ENCODE assay signal across 8 cellular contexts in the genomic region with DNA sequence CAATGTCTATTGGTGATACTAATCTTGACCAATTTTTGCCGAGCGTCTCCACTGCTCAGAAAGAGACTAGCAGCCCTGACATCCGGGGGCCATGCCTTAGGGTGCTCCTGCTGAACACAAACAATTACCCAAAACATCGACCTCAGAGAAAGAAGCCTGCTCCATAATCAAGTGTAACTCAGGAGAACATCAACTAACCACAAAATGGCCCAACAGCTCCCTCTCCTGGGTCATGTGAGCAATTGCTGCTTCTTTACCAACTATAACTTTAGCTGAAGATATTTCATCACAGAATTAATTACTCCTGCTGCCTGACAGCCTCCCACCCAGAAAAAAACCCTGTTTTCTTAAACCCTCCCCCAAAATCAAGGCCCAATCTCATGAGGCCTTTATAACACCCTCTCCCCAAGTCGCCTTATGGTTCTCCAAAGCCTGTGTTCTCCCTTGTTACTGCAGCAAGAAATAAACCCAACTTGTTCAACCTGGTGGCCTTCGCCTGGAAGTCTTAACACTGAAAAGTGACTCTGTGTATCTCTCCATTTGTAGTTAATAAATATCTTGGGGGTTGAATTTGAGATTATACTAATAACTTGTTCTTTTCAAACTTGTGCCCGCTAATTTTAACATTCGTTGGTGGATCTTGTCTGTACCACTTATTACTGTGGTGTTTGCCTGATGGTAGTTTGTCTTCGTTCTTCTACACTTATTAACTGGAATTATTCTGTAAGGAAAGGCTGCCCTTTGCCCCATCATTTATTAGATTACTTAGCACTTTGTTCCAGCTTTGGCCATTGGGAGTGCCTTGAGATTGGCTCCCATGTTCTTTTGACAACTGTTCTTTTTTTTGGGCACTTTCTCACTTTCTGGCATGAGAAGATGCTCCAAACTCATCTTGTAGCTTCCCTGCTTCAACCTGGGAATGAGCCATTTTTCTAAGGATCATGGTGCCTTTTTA. TPM values are rescaled to one million over a fixed set of nuclear protein-coding genes. Genes with fewer than 3 reads are reported as not detected.
DNase-seq lines count a peak whose midpoint lies in the region; ATAC-seq and TF ChIP-seq lines count a peak whose summit lies in the region.

No MANE protein-coding gene starts in this region.

- intact Hi-C loops in activated CD4-positive, alpha-beta T cell treated with anti-CD3 and anti-CD28 coated beads, Interleukin-2, amount 10 ng/mL, durations not matched to agents 24 days and 14 days (cut with micrococcal nuclease) = loop anchor here (1.0 to 5.0 kb wide), 5 partner anchors 24 to 548 kb away; no protein-coding TSS in a partner anchor
- intact Hi-C loops in right lobe of liver (cut with DNase I) = loop anchor here (10.0 kb wide), 2 partner anchors 162 to 282 kb away; partner anchors contain the start of gene MYO1G (in 2 of the 2)

- H3K4me3 Mint-ChIP-seq in activated CD4-positive, alpha-beta T cell treated with anti-CD3 and anti-CD28 coated beads, Interleukin-2, amount 10 ng/mL, durations not matched to agents 24 days and 14 days = no peak overlapping the region

- DNase-seq in NCI-H526 (lab: John Stamatoyannopoulos, UW) (peak; percentile 68 to 75), coronary artery (ENCODE audit: low spot score) (no peak), right lobe of liver (peak in 1 of 3 donors; percentile 64)
- DNase-seq in activated CD4-positive, alpha-beta T cell treated with anti-CD3 and anti-CD28 coated beads, Interleukin-2, amount 10 ng/mL, durations not matched to agents 24 days and 14 days = peak; percentile 91
- DNase-seq in stimulated activated CD4-positive, alpha-beta T cell treated with anti-CD3 and anti-CD28 coated beads, TNF-alpha, amount 100 ng/mL, for 1 hour (ENCODE audit: low read depth in 3 of 3, low spot score in 1 of 3) = peak; percentile 29 to 46 (median 36)

- no peak overlapping the region for H3K27ac Mint-ChIP-seq in activated CD4-positive, alpha-beta T cell treated with anti-CD3 and anti-CD28 coated beads, Interleukin-2, amount 10 ng/mL, durations not matched to agents 24 days and 14 days

- WGBS in right lobe of liver (ENCODE audit: insufficient coverage, low coverage, low lambda C conversion rate, missing lambda C conversion rate) = 38% methylated on average over 9 of the region's 9 CpGs

- no peaks in the 10 kb centered on the region for H3K9me3 Mint-ChIP-seq in activated CD4-positive, alpha-beta T cell treated with anti-CD3 and anti-CD28 coated beads, Interleukin-2, amount 10 ng/mL, durations not matched to agents 24 days and 14 days

- peaks cover 4% of the 10 kb centered on the region; the same call in 1 of the 2 replicates for H3F3A ChIP-seq in DOHH2 (ENCODE audit: control insufficient read depth, insufficient read depth)

- ATAC-seq in HG03378 (IDR thresholded peaks at IDR 0.05; ENCODE audit: unreplicated experiment) (peak; percentile 68), right lobe of liver (peak; percentile 77 to 92 (median 88)), GM18873 (IDR thresholded peaks at IDR 0.05; ENCODE audit: low FRiP score, unreplicated experiment) (no peak)

- H3K4me1 Mint-ChIP-seq in activated CD4-positive, alpha-beta T cell treated with anti-CD3 and anti-CD28 coated beads, Interleukin-2, amount 10 ng/mL, durations not matched to agents 24 days and 14 days = peaks cover 16% of the 10 kb centered on the region

- H3K4me2 ChIP-seq in DOHH2 (ENCODE audit: low read length) = peak overlapping the region; percentile 8; the same call in 1 of the 2 replicates

- peaks cover 7% of the 10 kb centered on the region; the same call in 1 of the 2 replicates for H3K9me3 ChIP-seq in DOHH2 (ENCODE audit: control insufficient read depth, insufficient read depth, low read length)
- H3K9me3 ChIP-seq in right lobe of liver = no peaks in the 10 kb centered on the region

- no peak for TF ChIP-seq POLR2A in right lobe of liver (IDR thresholded peaks at IDR 0.05)

- no peak overlapping the region for H3K4me3 ChIP-seq in DOHH2 (ENCODE audit: low read length)
- H3K4me3 ChIP-seq in coronary artery = no peak overlapping the region
- no peak overlapping the region for H3K4me3 ChIP-seq in right lobe of liver

- no peaks in the 10 kb centered on the region for H4K20me1 ChIP-seq in DOHH2 (ENCODE audit: control insufficient read depth, insufficient read depth, low read depth, low read length)

- H3K4me1 ChIP-seq in DOHH2 (ENCODE audit: control insufficient read depth, low read length) (peaks cover 40% of the 10 kb centered on the region), right lobe of liver (peaks cover 0 to 8% (median 0%) of the 10 kb centered on the region in 4 donors)

- no peaks in the 10 kb centered on the region for H3K27me3 ChIP-seq in DOHH2 (ENCODE audit: control insufficient read depth, low read length)
- no peaks in the 10 kb centered on the region for H3K27me3 ChIP-seq in right lobe of liver

- H3K36me3 Mint-ChIP-seq in activated CD4-positive, alpha-beta T cell treated with anti-CD3 and anti-CD28 coated beads, Interleukin-2, amount 10 ng/mL, durations not matched to agents 24 days and 14 days (ENCODE audit: low read depth) = no peaks in the 10 kb centered on the region

- H3K9me2 ChIP-seq in DOHH2 (replicated peaks; ENCODE audit: control insufficient read depth, low read length) = no peaks in the 10 kb centered on the region

- peak; percentile 95 for TF ChIP-seq CTCF in DOHH2 (IDR thresholded peaks at IDR 0.05; ENCODE audit: low read depth, low read length, poor library complexity, severe bottlenecking)
- TF ChIP-seq CTCF in coronary artery (IDR thresholded peaks at IDR 0.05) = peak; percentile 67
- peak; percentile 81 to 88 (median 82) for TF ChIP-seq CTCF in right lobe of liver (IDR thresholded peaks at IDR 0.05)

- H3K27me3 Mint-ChIP-seq in activated CD4-positive, alpha-beta T cell treated with anti-CD3 and anti-CD28 coated beads, Interleukin-2, amount 10 ng/mL, durations not matched to agents 24 days and 14 days = peaks cover 2% of the 10 kb centered on the region

- H3K36me3 ChIP-seq in DOHH2 (ENCODE audit: control insufficient read depth, low read length) (peaks cover 3% of the 10 kb centered on the region), right lobe of liver (no peaks in the 10 kb centered on the region)

- no peak overlapping the region for H3K27ac ChIP-seq in DOHH2 (ENCODE audit: low read depth, low read length)
- H3K27ac ChIP-seq in coronary artery = no peak overlapping the region
- H3K27ac ChIP-seq in right lobe of liver = no peak overlapping the region

- no peaks in the 10 kb centered on the region for H3K79me2 ChIP-seq in DOHH2 (ENCODE audit: control insufficient read depth, low read length)

RNA-seq across cellular contexts. Expression of gene RAMP3, which starts 21.2 kb away (rescaled TPM):
- not detected in 2 replicates for total RNA-seq in activated CD4-positive, alpha-beta T cell treated with anti-CD3 and anti-CD28 coated beads, Interleukin-2, amount 10 ng/mL, durations not matched to agents 24 days and 14 days
- 10 to 100 TPM in 4 of 6 experiments, 1 to 10 TPM in 2; 3.6 to 25.9 (median 23.4) TPM for total RNA-seq in right lobe of liver

RNA-seq across cellular contexts. Expression of gene TBRG4, which starts 24.9 kb away (rescaled TPM):
- 192 and 198 TPM in 2 replicates for total RNA-seq in activated CD4-positive, alpha-beta T cell treated with anti-CD3 and anti-CD28 coated beads, Interleukin-2, amount 10 ng/mL, durations not matched to agents 24 days and 14 days
- 10 to 100 TPM; 33.0 to 57.1 (median 41.7) TPM for total RNA-seq in right lobe of liver

RNA-seq across cellular contexts. Expression of gene NACAD, which starts 47.6 kb away (rescaled TPM):
- total RNA-seq in activated CD4-positive, alpha-beta T cell treated with anti-CD3 and anti-CD28 coated beads, Interleukin-2, amount 10 ng/mL, durations not matched to agents 24 days and 14 days = 0.09 and 0.31 TPM in 2 replicates
- under 1 TPM in 5 of 6 experiments, not detected in 1; 0.09 to 0.42 (median 0.12) TPM for total RNA-seq in right lobe of liver
